In the genomic region with DNA sequence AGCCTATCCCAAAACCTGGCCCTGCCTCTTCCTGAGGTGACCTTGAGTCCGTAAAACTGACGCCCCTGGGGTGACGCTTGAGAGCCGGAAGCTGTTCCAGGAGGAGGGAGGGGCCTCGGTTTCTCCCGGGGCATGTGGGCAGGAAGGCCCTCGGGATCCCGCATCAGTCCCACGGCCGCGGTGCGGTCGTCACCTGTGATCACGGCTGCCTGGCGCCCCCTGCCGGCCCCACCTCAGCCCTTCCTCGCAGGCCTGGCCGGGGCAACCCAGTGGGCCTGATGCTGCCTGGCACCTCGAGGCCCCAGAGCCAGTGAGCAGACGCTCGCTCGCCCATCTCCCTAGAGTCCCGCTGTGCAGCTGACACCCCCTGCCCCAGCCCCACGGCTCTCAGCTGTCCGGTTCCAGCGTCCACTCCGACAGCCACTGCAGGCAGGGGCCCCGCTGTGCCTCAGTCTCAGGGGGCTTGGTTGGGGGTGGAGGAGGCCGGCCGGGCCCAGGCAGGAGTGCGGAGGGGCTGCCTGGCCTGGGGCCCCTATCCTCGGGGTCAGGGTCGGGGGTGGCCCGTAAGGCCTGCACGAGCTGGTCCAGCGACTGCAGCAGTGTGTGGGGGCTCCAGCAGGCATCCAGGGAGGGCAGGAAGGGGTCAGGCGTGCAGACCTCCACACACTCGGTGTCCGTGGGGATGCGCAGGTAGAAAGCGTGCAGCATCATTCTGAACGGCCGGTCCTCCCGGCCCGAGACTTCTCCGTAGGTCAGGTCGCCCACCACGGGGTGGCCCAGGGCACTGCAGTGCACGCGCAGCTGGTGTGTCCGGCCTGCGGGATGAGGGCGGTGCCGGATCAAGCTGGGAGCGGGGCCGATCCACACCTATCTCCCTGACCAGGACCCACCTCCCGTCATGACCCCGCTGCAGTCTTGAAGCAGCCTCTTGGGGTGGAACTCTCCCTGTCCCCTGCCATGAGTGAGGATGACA, we compare ENCODE assay signal across 1 cellular context.
TF ChIP-seq lines count a peak whose summit lies in the region.

No MANE protein-coding gene starts in this region.

TF ChIP-seq in K562, 482 proteins besides CTCF, POLR2A, EP300 and RAD21 (continues in another document):
- peak; percentile 40 for TF ChIP-seq CXXC5 (CRISPR knock-in tag; IDR thresholded peaks at IDR 0.05)
- TF ChIP-seq ZNF592 (IDR thresholded peaks at IDR 0.05), result 0 out of 2 replicates have a peak, but pooled peaks have one; percentile 43
- peak; percentile 39 for TF ChIP-seq PCBP1 (IDR thresholded peaks at IDR 0.05; ENCODE audit: low read depth, low read length, poor library complexity, severe bottlenecking)
- peak; percentile 79 for TF ChIP-seq SMC3 (conservative IDR thresholded peaks at IDR 0.05; ENCODE audit: insufficient read depth, low read depth, low read length)
- TF ChIP-seq, protein P1, sequence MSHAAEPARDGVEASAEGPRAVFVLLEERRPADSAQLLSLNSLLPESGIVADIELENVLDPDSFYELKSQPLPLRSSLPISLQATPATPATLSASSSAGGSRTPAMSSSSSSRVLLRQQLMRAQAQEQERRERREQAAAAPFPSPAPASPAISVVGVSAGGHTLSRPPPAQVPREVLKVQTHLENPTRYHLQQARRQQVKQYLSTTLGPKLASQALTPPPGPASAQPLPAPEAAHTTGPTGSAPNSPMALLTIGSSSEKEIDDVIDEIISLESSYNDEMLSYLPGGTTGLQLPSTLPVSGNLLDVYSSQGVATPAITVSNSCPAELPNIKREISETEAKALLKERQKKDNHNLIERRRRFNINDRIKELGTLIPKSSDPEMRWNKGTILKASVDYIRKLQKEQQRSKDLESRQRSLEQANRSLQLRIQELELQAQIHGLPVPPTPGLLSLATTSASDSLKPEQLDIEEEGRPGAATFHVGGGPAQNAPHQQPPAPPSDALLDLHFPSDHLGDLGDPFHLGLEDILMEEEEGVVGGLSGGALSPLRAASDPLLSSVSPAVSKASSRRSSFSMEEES (CRISPR knock-in tag; IDR thresholded peaks at IDR 0.05), result no peak
- TF ChIP-seq RCOR1 (IDR thresholded peaks at IDR 0.05; ENCODE audit: borderline replicate concordance in 1 of 2, low read depth in 2 of 2, low read length in 2 of 2), result peak in 1 of 2 experiments; percentile 23; a peak in 1 of 4 replicates
- peak; percentile 74 for TF ChIP-seq CTBP1 (IDR thresholded peaks at IDR 0.05; ENCODE audit: borderline replicate concordance)
- TF ChIP-seq MXI1 (IDR thresholded peaks at IDR 0.05; ENCODE audit: low read depth, low read length), result no peak
- peak in 1 of 2 experiments; percentile 65; a peak in 1 of 4 replicates for TF ChIP-seq NONO (IDR thresholded peaks at IDR 0.05; ENCODE audit: low read depth in 2 of 2, low read length in 1 of 2)
- TF ChIP-seq ZC3H11A (IDR thresholded peaks at IDR 0.05; ENCODE audit: low read depth, low read length), result no peak
- TF ChIP-seq FOXK1 (CRISPR knock-in tag; IDR thresholded peaks at IDR 0.05; ENCODE audit: borderline replicate concordance), result no peak
- no peak for TF ChIP-seq RERE (CRISPR knock-in tag; IDR thresholded peaks at IDR 0.05; ENCODE audit: borderline replicate concordance)
- peak; percentile 60; the same call in 1 of the 2 replicates for TF ChIP-seq SP1 (CRISPR knock-in tag; IDR thresholded peaks at IDR 0.05)
- TF ChIP-seq FIP1L1 (IDR thresholded peaks at IDR 0.05; ENCODE audit: low read depth, low read length, poor library complexity, severe bottlenecking), result peak; percentile 60
- 0 out of 2 replicates have a peak, but pooled peaks have one; percentile 36 for TF ChIP-seq CREM (IDR thresholded peaks at IDR 0.05; ENCODE audit: low read depth)
- TF ChIP-seq, protein P2, sequence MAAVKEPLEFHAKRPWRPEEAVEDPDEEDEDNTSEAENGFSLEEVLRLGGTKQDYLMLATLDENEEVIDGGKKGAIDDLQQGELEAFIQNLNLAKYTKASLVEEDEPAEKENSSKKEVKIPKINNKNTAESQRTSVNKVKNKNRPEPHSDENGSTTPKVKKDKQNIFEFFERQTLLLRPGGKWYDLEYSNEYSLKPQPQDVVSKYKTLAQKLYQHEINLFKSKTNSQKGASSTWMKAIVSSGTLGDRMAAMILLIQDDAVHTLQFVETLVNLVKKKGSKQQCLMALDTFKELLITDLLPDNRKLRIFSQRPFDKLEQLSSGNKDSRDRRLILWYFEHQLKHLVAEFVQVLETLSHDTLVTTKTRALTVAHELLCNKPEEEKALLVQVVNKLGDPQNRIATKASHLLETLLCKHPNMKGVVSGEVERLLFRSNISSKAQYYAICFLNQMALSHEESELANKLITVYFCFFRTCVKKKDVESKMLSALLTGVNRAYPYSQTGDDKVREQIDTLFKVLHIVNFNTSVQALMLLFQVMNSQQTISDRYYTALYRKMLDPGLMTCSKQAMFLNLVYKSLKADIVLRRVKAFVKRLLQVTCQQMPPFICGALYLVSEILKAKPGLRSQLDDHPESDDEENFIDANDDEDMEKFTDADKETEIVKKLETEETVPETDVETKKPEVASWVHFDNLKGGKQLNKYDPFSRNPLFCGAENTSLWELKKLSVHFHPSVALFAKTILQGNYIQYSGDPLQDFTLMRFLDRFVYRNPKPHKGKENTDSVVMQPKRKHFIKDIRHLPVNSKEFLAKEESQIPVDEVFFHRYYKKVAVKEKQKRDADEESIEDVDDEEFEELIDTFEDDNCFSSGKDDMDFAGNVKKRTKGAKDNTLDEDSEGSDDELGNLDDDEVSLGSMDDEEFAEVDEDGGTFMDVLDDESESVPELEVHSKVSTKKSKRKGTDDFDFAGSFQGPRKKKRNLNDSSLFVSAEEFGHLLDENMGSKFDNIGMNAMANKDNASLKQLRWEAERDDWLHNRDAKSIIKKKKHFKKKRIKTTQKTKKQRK (IDR thresholded peaks at IDR 0.05; ENCODE audit: borderline replicate concordance, low read depth, low read length), result no peak
- peak; percentile 88; the same call in 1 of the 2 replicates for TF ChIP-seq STAG1 (CRISPR knock-in tag; IDR thresholded peaks at IDR 0.05; ENCODE audit: borderline replicate concordance)
- no peak for TF ChIP-seq RBFOX2 (IDR thresholded peaks at IDR 0.05; ENCODE audit: low read depth, low read length)
- no peak for TF ChIP-seq POLR2H (tag; IDR thresholded peaks at IDR 0.05; ENCODE audit: low read depth)
- TF ChIP-seq RNF2 (IDR thresholded peaks at IDR 0.05), result no peak
- peak; percentile 69; the same call in 1 of the 2 replicates for TF ChIP-seq HNRNPL (IDR thresholded peaks at IDR 0.05; ENCODE audit: low read depth, low read length)
- TF ChIP-seq DEAF1 (CRISPR knock-in tag; IDR thresholded peaks at IDR 0.05), result peak; percentile 70
- no peak for TF ChIP-seq HCFC1 (IDR thresholded peaks at IDR 0.05; ENCODE audit: low read depth, low read length)
- TF ChIP-seq ESRRA (IDR thresholded peaks at IDR 0.05; ENCODE audit: borderline replicate concordance, low read depth), result peak; percentile 93
- peak; percentile 14 to 75; a peak in 3 of 4 replicates for TF ChIP-seq MAZ (CRISPR knock-in tag; conservative IDR thresholded peaks at IDR 0.05 in 1 of 2, IDR thresholded peaks at IDR 0.05 in 1 of 2)
- TF ChIP-seq, protein P3, sequence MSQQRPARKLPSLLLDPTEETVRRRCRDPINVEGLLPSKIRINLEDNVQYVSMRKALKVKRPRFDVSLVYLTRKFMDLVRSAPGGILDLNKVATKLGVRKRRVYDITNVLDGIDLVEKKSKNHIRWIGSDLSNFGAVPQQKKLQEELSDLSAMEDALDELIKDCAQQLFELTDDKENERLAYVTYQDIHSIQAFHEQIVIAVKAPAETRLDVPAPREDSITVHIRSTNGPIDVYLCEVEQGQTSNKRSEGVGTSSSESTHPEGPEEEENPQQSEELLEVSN (IDR thresholded peaks at IDR 0.05; ENCODE audit: borderline replicate concordance in 1 of 2, extremely low read depth in 1 of 2, insufficient read depth in 1 of 2, insufficient read length in 1 of 2, low read depth in 1 of 2, low read length in 1 of 2, poor library complexity in 1 of 2, severe bottlenecking in 1 of 2), result peak in 1 of 2 experiments; percentile 33
- 0 out of 2 replicates have a peak, but pooled peaks have one; percentile 12 for TF ChIP-seq ZSCAN32 (CRISPR knock-in tag; IDR thresholded peaks at IDR 0.05)
- TF ChIP-seq ZNF143 (CRISPR knock-in tag; IDR thresholded peaks at IDR 0.05), result peak; percentile 36; the same call in 1 of the 2 replicates
- no peak for TF ChIP-seq NFATC3 (IDR thresholded peaks at IDR 0.05)
- no peak for TF ChIP-seq POLR2G (IDR thresholded peaks at IDR 0.05; ENCODE audit: low read depth, low read length)
- TF ChIP-seq GATAD2B (IDR thresholded peaks at IDR 0.05; ENCODE audit: borderline replicate concordance), result peak; percentile 46; the same call in 1 of the 2 replicates
- 0 out of 2 replicates have a peak, but pooled peaks have one; percentile 61 for TF ChIP-seq SAFB (IDR thresholded peaks at IDR 0.05; ENCODE audit: borderline replicate concordance, low read depth, low read length)
- TF ChIP-seq NFIC (IDR thresholded peaks at IDR 0.05), result peak; percentile 22; the same call in 1 of the 2 replicates
- peak; percentile 22; the same call in 1 of the 2 replicates for TF ChIP-seq CEBPG (CRISPR knock-in tag; IDR thresholded peaks at IDR 0.05)
- no peak for TF ChIP-seq CEBPG (tag; conservative IDR thresholded peaks at IDR 0.05 in 1 of 2, IDR thresholded peaks at IDR 0.05 in 1 of 2)
- 0 out of 2 replicates have a peak, but pooled peaks have one; percentile 59 for TF ChIP-seq THRAP3 (IDR thresholded peaks at IDR 0.05; ENCODE audit: borderline replicate concordance)
- TF ChIP-seq CHD1 (IDR thresholded peaks at IDR 0.05; ENCODE audit: low read length), result no peak
- 0 out of 2 replicates have a peak, but pooled peaks have one; percentile 18 for TF ChIP-seq CC2D1A (IDR thresholded peaks at IDR 0.05)
- no peak for TF ChIP-seq CSDE1 (IDR thresholded peaks at IDR 0.05)
